ENCODE assay signal across 8 cellular contexts in the genomic region with DNA sequence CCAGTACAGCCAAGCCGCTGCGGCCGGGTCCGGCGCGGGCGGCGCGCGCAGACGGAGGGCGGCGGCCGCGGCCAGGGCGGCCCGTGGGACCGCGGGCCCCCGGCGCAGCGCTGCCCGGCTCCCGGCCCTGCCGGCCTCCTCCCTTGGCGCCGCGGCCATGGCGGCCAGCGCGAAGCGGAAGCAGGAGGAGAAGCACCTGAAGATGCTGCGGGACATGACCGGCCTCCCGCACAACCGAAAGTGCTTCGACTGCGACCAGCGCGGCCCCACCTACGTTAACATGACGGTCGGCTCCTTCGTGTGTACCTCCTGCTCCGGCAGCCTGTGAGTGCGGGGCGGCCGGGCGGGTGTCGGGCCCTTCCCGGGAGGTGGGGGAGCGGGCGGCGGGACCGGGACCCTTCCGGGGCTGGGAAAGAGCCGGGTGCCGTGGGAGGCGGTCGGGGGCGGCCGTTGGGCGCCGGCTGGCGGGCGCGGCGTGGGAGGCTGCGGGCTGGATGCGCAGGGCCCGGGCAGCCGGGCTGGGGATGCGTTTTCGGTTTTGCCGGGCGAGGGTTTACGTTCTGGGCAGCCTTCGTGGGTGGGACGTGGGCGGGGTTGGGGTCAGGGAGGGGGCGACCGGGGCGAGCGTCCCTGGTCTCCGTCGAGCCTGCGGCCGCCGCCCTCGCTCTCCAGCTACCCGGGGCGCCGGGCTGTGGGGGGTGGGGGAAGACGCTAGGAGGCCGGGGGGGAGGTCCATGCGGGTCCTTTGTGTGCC. TPM values are rescaled to one million over a fixed set of nuclear protein-coding genes. Genes with fewer than 3 reads are reported as not detected.
A peak's percentile ranks its signal among the peaks of the same experiment; 100 is the strongest.
DNase-seq lines count a peak whose midpoint lies in the region; ATAC-seq and TF ChIP-seq lines count a peak whose summit lies in the region.

No MANE protein-coding gene starts in this region.

- peak overlapping the region; percentile 86 for H3K4me3 ChIP-seq in GM08714 (ENCODE audit: low read length)
- H3K4me3 ChIP-seq in naive thymus-derived CD4-positive, alpha-beta T cell (ENCODE audit: low read length): peak overlapping the region; percentile 55
- peak overlapping the region; percentile 95 to 99 (median 98) for H3K4me3 ChIP-seq in upper lobe of left lung

- H3K9me3 Mint-ChIP-seq in IgD-negative memory B cell: no peaks in the 10 kb centered on the region
- no peaks in the 10 kb centered on the region for H3K9me3 Mint-ChIP-seq in activated CD8-positive, alpha-beta T cell treated with anti-CD3 and anti-CD28 coated beads, Interleukin-2, amount 10 ng/mL, durations not matched to agents 7 days and 5 days (ENCODE audit: insufficient read depth)
- no peaks in the 10 kb centered on the region for H3K9me3 Mint-ChIP-seq in naive thymus-derived CD4-positive, alpha-beta T cell

- H3K27me3 ChIP-seq in naive thymus-derived CD4-positive, alpha-beta T cell (ENCODE audit: control insufficient read depth in 2 of 2, insufficient read depth in 2 of 2, low read length in 2 of 2): no peaks in the 10 kb centered on the region
- H3K27me3 ChIP-seq in upper lobe of left lung: no peaks in the 10 kb centered on the region

- no peak for TF ChIP-seq EP300 in upper lobe of left lung (IDR thresholded peaks at IDR 0.05)

- H3K27ac Mint-ChIP-seq in IgD-negative memory B cell: peak overlapping the region in 2 of 3 donors; percentile 68 to 84
- peak overlapping the region; percentile 60 for H3K27ac Mint-ChIP-seq in activated CD8-positive, alpha-beta T cell treated with anti-CD3 and anti-CD28 coated beads, Interleukin-2, amount 10 ng/mL, durations not matched to agents 7 days and 5 days
- peak overlapping the region in 3 of 9 donors; percentile 52 to 86 (median 83) for H3K27ac Mint-ChIP-seq in naive thymus-derived CD4-positive, alpha-beta T cell

- no peak for TF ChIP-seq POLR2A in upper lobe of left lung (IDR thresholded peaks at IDR 0.05)

- ATAC-seq in GM21619 (IDR thresholded peaks at IDR 0.05; ENCODE audit: unreplicated experiment) (peak; percentile 69), esophagus mucosa (peak; percentile 70), upper lobe of left lung (ENCODE audit: low FRiP score in 2 of 2) (peak; percentile 54 to 85)
- peak; percentile 86 for ATAC-seq in activated CD8-positive, alpha-beta T cell treated with anti-CD3 and anti-CD28 coated beads, Interleukin-2, amount 10 ng/mL, durations not matched to agents 7 days and 5 days
- ATAC-seq in naive thymus-derived CD4-positive, alpha-beta T cell: peak; percentile 74

- peaks cover 30 to 35% of the 10 kb centered on the region in 2 donors for H3K4me1 ChIP-seq in naive thymus-derived CD4-positive, alpha-beta T cell (ENCODE audit: control insufficient read depth in 2 of 2, insufficient read depth in 2 of 2, low read length in 2 of 2)
- peaks cover 25 to 41% (median 32%) of the 10 kb centered on the region in 4 donors for H3K4me1 ChIP-seq in upper lobe of left lung

- no peak for TF ChIP-seq CTCF in upper lobe of left lung (IDR thresholded peaks at IDR 0.05)

- DNase-seq in activated CD8-positive, alpha-beta T cell treated with anti-CD3 and anti-CD28 coated beads, Interleukin-2, amount 10 ng/mL, durations not matched to agents 7 days and 5 days: peak; percentile 68
- DNase-seq in naive thymus-derived CD4-positive, alpha-beta T cell: peak in 4 of 9 donors; percentile 25 to 73 (median 34)
- DNase-seq in upper lobe of left lung (peak; percentile 63 to 90), kidney glomerular epithelial cell (lab: John Stamatoyannopoulos, UW) (no peak)

- no peaks in the 10 kb centered on the region for H3K9me3 ChIP-seq in naive thymus-derived CD4-positive, alpha-beta T cell (ENCODE audit: control insufficient read depth in 2 of 3, low read length in 3 of 3)
- H3K9me3 ChIP-seq in upper lobe of left lung: no peaks in the 10 kb centered on the region

- intact Hi-C loops in naive thymus-derived CD4-positive, alpha-beta T cell (cut with micrococcal nuclease): loop anchor here (1.0 to 5.0 kb wide), 9 partner anchors 8 to 680 kb away; partner anchors contain the start of gene MFF (in 2 of the 2)

- peak overlapping the region; percentile 85 to 95 (median 90) for H3K4me3 Mint-ChIP-seq in IgD-negative memory B cell
- peak overlapping the region; percentile 86 for H3K4me3 Mint-ChIP-seq in activated CD8-positive, alpha-beta T cell treated with anti-CD3 and anti-CD28 coated beads, Interleukin-2, amount 10 ng/mL, durations not matched to agents 7 days and 5 days
- H3K4me3 Mint-ChIP-seq in naive thymus-derived CD4-positive, alpha-beta T cell: peak overlapping the region; percentile 73 to 96 (median 92)

- peak overlapping the region; percentile 80 for H3K27ac ChIP-seq in naive thymus-derived CD4-positive, alpha-beta T cell (ENCODE audit: low read depth, low read length)
- peak overlapping the region; percentile 95 to 99 (median 96) for H3K27ac ChIP-seq in upper lobe of left lung

- no peaks in the 10 kb centered on the region for H3K36me3 ChIP-seq in naive thymus-derived CD4-positive, alpha-beta T cell (ENCODE audit: control insufficient read depth in 2 of 3, insufficient read depth in 3 of 3, low read length in 3 of 3)
- no peaks in the 10 kb centered on the region for H3K36me3 ChIP-seq in upper lobe of left lung

- CTCF ChIA-PET in activated CD8-positive, alpha-beta T cell treated with anti-CD3 and anti-CD28 coated beads, Interleukin-2, amount 10 ng/mL, durations not matched to agents 7 days and 5 days (lab: Charles Lee): interaction anchor here (0.9 to 3.6 kb wide), 6 partner anchors 8 to 73 kb away, joined by 3 to 26 read pairs (median 4); no protein-coding TSS in a partner anchor
- CTCF ChIA-PET in naive thymus-derived CD4-positive, alpha-beta T cell (lab: Charles Lee): interaction anchor here (1.3 kb wide), 1 partner anchor 8 kb away, joined by 5 read pairs; no protein-coding TSS in a partner anchor

- peaks cover 2% of the 10 kb centered on the region for H3K36me3 Mint-ChIP-seq in IgD-negative memory B cell
- no peaks in the 10 kb centered on the region for H3K36me3 Mint-ChIP-seq in activated CD8-positive, alpha-beta T cell treated with anti-CD3 and anti-CD28 coated beads, Interleukin-2, amount 10 ng/mL, durations not matched to agents 7 days and 5 days (ENCODE audit: low read depth)
- peaks cover 0 to 3% (median 0%) of the 10 kb centered on the region in 5 donors for H3K36me3 Mint-ChIP-seq in naive thymus-derived CD4-positive, alpha-beta T cell

- 0 to 1% methylated on average over 5 to 24 of the region's 96 CpGs for WGBS in upper lobe of left lung, 2 donors

- POLR2A ChIA-PET in activated CD8-positive, alpha-beta T cell treated with anti-CD3 and anti-CD28 coated beads, Interleukin-2, amount 10 ng/mL, durations not matched to agents 7 days and 5 days (lab: Charles Lee): interaction anchor here (1.5 kb wide), 1 partner anchor 8 kb away, joined by 5 read pairs; no protein-coding TSS in a partner anchor
- POLR2A ChIA-PET in naive thymus-derived CD4-positive, alpha-beta T cell (lab: Charles Lee): interaction anchor here (1.1 kb wide), 1 partner anchor 8 kb away, joined by 5 read pairs; no protein-coding TSS in a partner anchor

- H3K27me3 Mint-ChIP-seq in IgD-negative memory B cell: no peaks in the 10 kb centered on the region
- H3K27me3 Mint-ChIP-seq in activated CD8-positive, alpha-beta T cell treated with anti-CD3 and anti-CD28 coated beads, Interleukin-2, amount 10 ng/mL, durations not matched to agents 7 days and 5 days (ENCODE audit: low read depth): no peaks in the 10 kb centered on the region
- no peaks in the 10 kb centered on the region for H3K27me3 Mint-ChIP-seq in naive thymus-derived CD4-positive, alpha-beta T cell

- peaks cover 25 to 34% (median 33%) of the 10 kb centered on the region in 3 donors for H3K4me1 Mint-ChIP-seq in IgD-negative memory B cell
- peaks cover 38% of the 10 kb centered on the region for H3K4me1 Mint-ChIP-seq in activated CD8-positive, alpha-beta T cell treated with anti-CD3 and anti-CD28 coated beads, Interleukin-2, amount 10 ng/mL, durations not matched to agents 7 days and 5 days (ENCODE audit: low read depth)
- H3K4me1 Mint-ChIP-seq in naive thymus-derived CD4-positive, alpha-beta T cell: peaks cover 30 to 65% (median 55%) of the 10 kb centered on the region in 7 donors

RNA-seq across cellular contexts. Expression of gene AGFG1, which starts 0.5 kb away (rescaled TPM):
- polyA plus RNA-seq in IgD-negative memory B cell: 10.1 TPM
- 10 to 100 TPM; 65.6 to 71.2 TPM for total RNA-seq in activated CD8-positive, alpha-beta T cell treated with anti-CD3 and anti-CD28 coated beads, Interleukin-2, amount 10 ng/mL, durations not matched to agents 7 days and 5 days
- 62.4 TPM for total RNA-seq in esophagus mucosa
- total RNA-seq in naive thymus-derived CD4-positive, alpha-beta T cell: 10 to 100 TPM; 52.8 to 84.5 (median 58.2) TPM
- polyA plus RNA-seq in naive thymus-derived CD4-positive, alpha-beta T cell: 10 to 100 TPM; 10.6 to 29.5 TPM
- total RNA-seq in upper lobe of left lung: 10 to 100 TPM; 24.1 to 99.6 (median 71.2) TPM
